In genomic region chr1:206672844-206673758, GRCh38 we compare ENCODE assay signal across 1 cellular context.
TF ChIP-seq lines count a peak whose summit lies in the region.

No MANE protein-coding gene starts in this region.

TF ChIP-seq in K562, 482 proteins besides CTCF, POLR2A, EP300 and RAD21 (continues in another document):
- TF ChIP-seq CHD7 (IDR thresholded peaks at IDR 0.05; ENCODE audit: low read depth, low read length) (no peak), YBX1 (IDR thresholded peaks at IDR 0.05) (0 out of 2 replicates have a peak, but pooled peaks have one; percentile 11), TFAP4 (CRISPR knock-in tag; IDR thresholded peaks at IDR 0.05; ENCODE audit: borderline replicate concordance) (peak; percentile 74), ZNF217 (CRISPR knock-in tag; IDR thresholded peaks at IDR 0.05) (no peak), HIVEP1 (CRISPR knock-in tag; IDR thresholded peaks at IDR 0.05) (no peak), POU5F1 (IDR thresholded peaks at IDR 0.05; ENCODE audit: borderline replicate concordance, low read depth, low read length, partially characterized antibody) (no peak), ATF1 (CRISPR knock-in tag; IDR thresholded peaks at IDR 0.05) (no peak), ATF1 (tag; IDR thresholded peaks at IDR 0.05) (peak; percentile 61), DNMT1 (IDR thresholded peaks at IDR 0.05) (0 out of 2 replicates have a peak, but pooled peaks have one; percentile 54), ZNF436 (CRISPR knock-in tag; IDR thresholded peaks at IDR 0.05) (no peak), KLF1 (tag; IDR thresholded peaks at IDR 0.05) (no peak), SRSF3 (IDR thresholded peaks at IDR 0.05; ENCODE audit: insufficient read depth, low read length) (no peak), NUFIP1 (IDR thresholded peaks at IDR 0.05; ENCODE audit: partially characterized antibody) (peak; percentile 90), HNRNPUL1 (IDR thresholded peaks at IDR 0.05; ENCODE audit: low read length) (no peak), ZNF764 (CRISPR knock-in tag; IDR thresholded peaks at IDR 0.05; ENCODE audit: low read depth) (no peak), BDP1 (IDR thresholded peaks at IDR 0.05; ENCODE audit: insufficient read depth, insufficient read length) (no peak), TOE1 (IDR thresholded peaks at IDR 0.05; ENCODE audit: borderline replicate concordance) (peak; percentile 85), TOE1 (CRISPR knock-in tag; IDR thresholded peaks at IDR 0.05; ENCODE audit: borderline replicate concordance, low read depth) (no peak), NCOA2 (IDR thresholded peaks at IDR 0.05; ENCODE audit: partially characterized antibody in 2 of 2) (peak; percentile 78 to 85), ZNF12 (CRISPR knock-in tag; IDR thresholded peaks at IDR 0.05) (no peak), PHB2 (IDR thresholded peaks at IDR 0.05; ENCODE audit: low read depth) (peak; percentile 77), LARP7 (IDR thresholded peaks at IDR 0.05) (peak; percentile 53; the same call in 1 of the 2 replicates), RBM22 (IDR thresholded peaks at IDR 0.05; ENCODE audit: low read depth, low read length, poor library complexity, severe bottlenecking) (no peak), ELF4 (CRISPR knock-in tag; IDR thresholded peaks at IDR 0.05) (peak; percentile 93), ATF7 (IDR thresholded peaks at IDR 0.05) (peak; percentile 89), NEUROD1 (IDR thresholded peaks at IDR 0.05; ENCODE audit: borderline replicate concordance, low read depth, low read length, partially characterized antibody) (peak; percentile 71), HBP1 (CRISPR knock-in tag; IDR thresholded peaks at IDR 0.05) (peak; percentile 94), ZNF263 (CRISPR knock-in tag; IDR thresholded peaks at IDR 0.05; ENCODE audit: borderline replicate concordance) (peak; percentile 58; the same call in 1 of the 2 replicates), FOXA3 (CRISPR knock-in tag; conservative IDR thresholded peaks at IDR 0.05 in 1 of 2, IDR thresholded peaks at IDR 0.05 in 1 of 2) (peak in 1 of 2 experiments; percentile 51; a peak in 1 of 4 replicates), ZZZ3 (IDR thresholded peaks at IDR 0.05) (0 out of 2 replicates have a peak, but pooled peaks have one; percentile 50), RNF2 (IDR thresholded peaks at IDR 0.05) (peak; percentile 94), RHOXF2B (CRISPR knock-in tag; conservative IDR thresholded peaks at IDR 0.05) (no peak), E2F1 (CRISPR knock-in tag; IDR thresholded peaks at IDR 0.05) (no peak), ASH1L (IDR thresholded peaks at IDR 0.05; ENCODE audit: borderline replicate concordance, low read depth, partially characterized antibody) (peak; percentile 70), EZH2 (IDR thresholded peaks at IDR 0.05; ENCODE audit: borderline replicate concordance, low read depth, low read length) (no peak; the same call in 1 of the 2 replicates), HDAC3 (IDR thresholded peaks at IDR 0.05; ENCODE audit: borderline replicate concordance, partially characterized antibody) (peak; percentile 91), TGIF2 (CRISPR knock-in tag; IDR thresholded peaks at IDR 0.05) (no peak), CREB5 (CRISPR knock-in tag; IDR thresholded peaks at IDR 0.05) (no peak; the same call in 1 of the 2 replicates), L3MBTL2 (IDR thresholded peaks at IDR 0.05) (peak; percentile 80), RBM14 (IDR thresholded peaks at IDR 0.05; ENCODE audit: borderline replicate concordance, insufficient read depth, low read depth, low read length) (no peak), FOXM1 (IDR thresholded peaks at IDR 0.05; ENCODE audit: low read depth) (peak; percentile 92), FOXM1 (CRISPR knock-in tag; IDR thresholded peaks at IDR 0.05; ENCODE audit: low read depth) (no peak), POLR2AphosphoS2 (IDR thresholded peaks at IDR 0.05; ENCODE audit: low read length) (no peak), ZBTB12 (CRISPR knock-in tag; IDR thresholded peaks at IDR 0.05) (0 out of 2 replicates have a peak, but pooled peaks have one; percentile 42), FOXK1 (CRISPR knock-in tag; IDR thresholded peaks at IDR 0.05; ENCODE audit: borderline replicate concordance) (no peak), ZFP36 (IDR thresholded peaks at IDR 0.05; ENCODE audit: low read depth, low read length, partially characterized antibody) (peak; percentile 46), CGGBP1 (CRISPR knock-in tag; IDR thresholded peaks at IDR 0.05) (no peak; the same call in 1 of the 2 replicates), SP1 (CRISPR knock-in tag; IDR thresholded peaks at IDR 0.05) (0 out of 2 replicates have a peak, but pooled peaks have one; percentile 36), HOMEZ (CRISPR knock-in tag; IDR thresholded peaks at IDR 0.05) (no peak), ZNF274 (IDR thresholded peaks at IDR 0.05; ENCODE audit: borderline replicate concordance, low read depth, low read length) (no peak), ZNF551 (CRISPR knock-in tag; IDR thresholded peaks at IDR 0.05) (no peak)
